ENCODE assay signal across 1 cellular context in genomic region chr6:358432-358831, GRCh38.
TF ChIP-seq lines count a peak whose summit lies in the region.

No MANE protein-coding gene starts in this region.

TF ChIP-seq in IMR-90, 13 proteins besides CTCF, POLR2A, EP300 and RAD21:
- no peak for TF ChIP-seq SMC3 (IDR thresholded peaks at IDR 0.05; ENCODE audit: low read depth, low read length)
- no peak for TF ChIP-seq MXI1 (IDR thresholded peaks at IDR 0.05; ENCODE audit: borderline replicate concordance, low read depth, low read length)
- TF ChIP-seq MAZ (IDR thresholded peaks at IDR 0.05; ENCODE audit: borderline replicate concordance, low read depth, low read length): no peak
- no peak for TF ChIP-seq NFE2L2 (IDR thresholded peaks at IDR 0.05; ENCODE audit: low read depth, low read length)
- TF ChIP-seq USF2 (IDR thresholded peaks at IDR 0.05; ENCODE audit: low read depth, low read length): no peak
- TF ChIP-seq CHD1 (IDR thresholded peaks at IDR 0.05; ENCODE audit: low read depth, low read length): no peak
- TF ChIP-seq RCOR1 (IDR thresholded peaks at IDR 0.05; ENCODE audit: insufficient replicate concordance, low read length): no peak
- TF ChIP-seq MAFK (IDR thresholded peaks at IDR 0.05; ENCODE audit: low read depth, low read length): no peak
- no peak for TF ChIP-seq RFX5 (IDR thresholded peaks at IDR 0.05; ENCODE audit: low read depth, low read length)
- no peak for TF ChIP-seq CEBPB (IDR thresholded peaks at IDR 0.05; ENCODE audit: low read depth, low read length)
- no peak for TF ChIP-seq FOS (IDR thresholded peaks at IDR 0.05; ENCODE audit: low read depth, low read length)
- TF ChIP-seq ELK1 (IDR thresholded peaks at IDR 0.05; ENCODE audit: borderline replicate concordance, low read depth, low read length): no peak
- no peak for TF ChIP-seq BHLHE40 (IDR thresholded peaks at IDR 0.05; ENCODE audit: low read depth, low read length)
